8 cellular contexts compared by ENCODE assay signal in genomic region chr1:224851210-224851849, GRCh38.
DNase-seq lines count a peak whose midpoint lies in the region; ATAC-seq, FAIRE-seq and TF ChIP-seq lines count a peak whose summit lies in the region.

No MANE protein-coding gene starts in this region.

- H3K27me3 Mint-ChIP-seq in activated T-cell treated with anti-CD3 and anti-CD28 coated beads, Interleukin-2, amount 50 U/mL, for 72 hours (ENCODE audit: low read depth) = peaks cover 3% of the 10 kb centered on the region

- no peaks in the 10 kb centered on the region for H3K9me3 Mint-ChIP-seq in activated T-cell treated with anti-CD3 and anti-CD28 coated beads, Interleukin-2, amount 50 U/mL, for 72 hours

- FAIRE-seq in urothelium cell line (lab: Jason Lieb, UNC) = no peak

- no peak overlapping the region for H3K4me3 Mint-ChIP-seq in activated T-cell treated with anti-CD3 and anti-CD28 coated beads, Interleukin-2, amount 50 U/mL, for 72 hours

- no peak overlapping the region for H3K27ac Mint-ChIP-seq in activated T-cell treated with anti-CD3 and anti-CD28 coated beads, Interleukin-2, amount 50 U/mL, for 72 hours

- BruUV-seq in OCI-LY7 (replicated peaks; lab: Mats Ljungman, UMichigan) = no TSS peak

- H3K9me3 ChIP-seq in OCI-LY7 (ENCODE audit: low read length) = no peaks in the 10 kb centered on the region
- H3K9me3 ChIP-seq in osteoblast (ENCODE audit: low read depth, low read length) = no peaks in the 10 kb centered on the region

- H3K4me3 ChIP-seq in OCI-LY7 (ENCODE audit: low read depth, low read length, poor library complexity, severe bottlenecking) (no peak overlapping the region), fibroblast of the aortic adventitia (ENCODE audit: low read depth, low read length) (no peak overlapping the region), osteoblast (ENCODE audit: insufficient read depth, low read length) (no peak overlapping the region)

- H3K79me2 ChIP-seq in OCI-LY7 (ENCODE audit: insufficient read depth, low read depth, low read length) (no peaks in the 10 kb centered on the region), osteoblast (ENCODE audit: insufficient read depth, low read length) (no peaks in the 10 kb centered on the region)

- no peaks in the 10 kb centered on the region for H3K9me2 ChIP-seq in OCI-LY7 (ENCODE audit: insufficient read depth, low read length)

- H2AFZ ChIP-seq in OCI-LY7 (ENCODE audit: low read length) = peak overlapping the region; percentile 51; the same call in 1 of the 2 replicates
- peak overlapping the region; percentile 24 for H2AFZ ChIP-seq in osteoblast (ENCODE audit: low read length)

- POLR2A ChIA-PET in OCI-LY7 (lab: Charles Lee) = interaction anchor here (0.6 to 0.8 kb wide), 2 partner anchors 46 to 150 kb away, joined by 3 read pairs; no protein-coding TSS in a partner anchor

- no peaks in the 10 kb centered on the region for H3K36me3 ChIP-seq in OCI-LY7 (ENCODE audit: insufficient read depth, low read length)
- no peaks in the 10 kb centered on the region for H3K36me3 ChIP-seq in osteoblast (ENCODE audit: insufficient read depth, low read length)

- peak; percentile 77 for ATAC-seq in GM18909 (IDR thresholded peaks at IDR 0.05; ENCODE audit: poor library complexity, unreplicated experiment)
- peak; percentile 69 for ATAC-seq in HG03460 (IDR thresholded peaks at IDR 0.05; ENCODE audit: unreplicated experiment)
- peak; percentile 66 to 69 for ATAC-seq in activated T-cell treated with anti-CD3 and anti-CD28 coated beads, Interleukin-2, amount 50 U/mL, for 72 hours (replicated peaks in 1 of 2)

- CTCF ChIA-PET in OCI-LY7 (lab: Charles Lee; ENCODE audit: unreplicated experiment) = interaction anchor here (0.6 to 1.9 kb wide), 4 partner anchors 65 to 352 kb away, joined by 3 to 14 read pairs (median 3); no protein-coding TSS in a partner anchor

- peak in 10 of 14 donors; percentile 3 to 37 (median 19) for DNase-seq in C1 segment of cervical spinal cord (lab: John Stamatoyannopoulos, UW)
- DNase-seq in OCI-LY7 (ENCODE audit: low spot score) = peak; percentile 71
- DNase-seq in activated T-cell treated with anti-CD3 and anti-CD28 coated beads, Interleukin-2, amount 50 U/mL, for 72 hours = peak; percentile 65 to 67
- peak; percentile 68 for DNase-seq in fibroblast of the aortic adventitia (ENCODE audit: low read depth)
- DNase-seq in osteoblast (ENCODE audit: insufficient read length, low spot score, missing footprints) = peak; percentile 75
- peak; percentile 72 for DNase-seq in urothelium cell line (ENCODE audit: low spot score)

- H3K27me3 ChIP-seq in osteoblast (ENCODE audit: insufficient read depth, low read length) = peaks cover 4% of the 10 kb centered on the region

- no peak overlapping the region for H3K27ac ChIP-seq in OCI-LY7 (ENCODE audit: low read depth, low read length, poor library complexity, severe bottlenecking)
- no peak overlapping the region for H3K27ac ChIP-seq in osteoblast (ENCODE audit: low read depth, low read length)

- no peak overlapping the region for H3K4me2 ChIP-seq in OCI-LY7 (ENCODE audit: low read length)
- H3K4me2 ChIP-seq in osteoblast (ENCODE audit: insufficient read depth, low read length) = no peak overlapping the region

- H3K4me1 Mint-ChIP-seq in activated T-cell treated with anti-CD3 and anti-CD28 coated beads, Interleukin-2, amount 50 U/mL, for 72 hours (ENCODE audit: low read depth) = no peaks in the 10 kb centered on the region

- no peaks in the 10 kb centered on the region for H3K36me3 Mint-ChIP-seq in activated T-cell treated with anti-CD3 and anti-CD28 coated beads, Interleukin-2, amount 50 U/mL, for 72 hours (ENCODE audit: insufficient read depth in 2 of 2)

- intact Hi-C loops in OCI-LY7 (cut with micrococcal nuclease; ENCODE audit: unreplicated experiment) = loop anchor here (1.0 kb wide), 2 partner anchors 150 to 207 kb away; no protein-coding TSS in a partner anchor

- H4K20me1 ChIP-seq in OCI-LY7 (ENCODE audit: insufficient read depth, low read length) (no peaks in the 10 kb centered on the region), osteoblast (ENCODE audit: insufficient read depth, low read length) (no peaks in the 10 kb centered on the region)

- TF ChIP-seq CTCF in OCI-LY7 (conservative IDR thresholded peaks at IDR 0.05; ENCODE audit: low read length) = peak; percentile 88
- peak; percentile 84 for TF ChIP-seq CTCF in fibroblast of the aortic adventitia (IDR thresholded peaks at IDR 0.05; ENCODE audit: insufficient read depth, low read length)
- peak; percentile 93 for TF ChIP-seq CTCF in osteoblast (IDR thresholded peaks at IDR 0.05; ENCODE audit: extremely low read depth, low read depth, low read length)

- H3K4me1 ChIP-seq in OCI-LY7 (ENCODE audit: insufficient read depth, low read length, poor library complexity, severe bottlenecking) (peaks cover 10% of the 10 kb centered on the region), osteoblast (ENCODE audit: insufficient read depth, low read length) (no peaks in the 10 kb centered on the region)

Comparison
In these comparisons a context has a peak if more than half of its experiments do, and no peak if none do; other contexts are left out.
1. DNase-seq: peak in every context shown above with its lines; median percentile 75 in osteoblast; 72 in urothelium cell line; 71 in OCI-LY7; 68 in fibroblast of the aortic adventitia; 66 in activated T-cell treated with anti-CD3 and anti-CD28 coated beads, Interleukin-2, amount 50 U/mL, for 72 hours; 19 in C1 segment of cervical spinal cord.